ENCODE assay signal across 23 cellular contexts in the genomic region with DNA sequence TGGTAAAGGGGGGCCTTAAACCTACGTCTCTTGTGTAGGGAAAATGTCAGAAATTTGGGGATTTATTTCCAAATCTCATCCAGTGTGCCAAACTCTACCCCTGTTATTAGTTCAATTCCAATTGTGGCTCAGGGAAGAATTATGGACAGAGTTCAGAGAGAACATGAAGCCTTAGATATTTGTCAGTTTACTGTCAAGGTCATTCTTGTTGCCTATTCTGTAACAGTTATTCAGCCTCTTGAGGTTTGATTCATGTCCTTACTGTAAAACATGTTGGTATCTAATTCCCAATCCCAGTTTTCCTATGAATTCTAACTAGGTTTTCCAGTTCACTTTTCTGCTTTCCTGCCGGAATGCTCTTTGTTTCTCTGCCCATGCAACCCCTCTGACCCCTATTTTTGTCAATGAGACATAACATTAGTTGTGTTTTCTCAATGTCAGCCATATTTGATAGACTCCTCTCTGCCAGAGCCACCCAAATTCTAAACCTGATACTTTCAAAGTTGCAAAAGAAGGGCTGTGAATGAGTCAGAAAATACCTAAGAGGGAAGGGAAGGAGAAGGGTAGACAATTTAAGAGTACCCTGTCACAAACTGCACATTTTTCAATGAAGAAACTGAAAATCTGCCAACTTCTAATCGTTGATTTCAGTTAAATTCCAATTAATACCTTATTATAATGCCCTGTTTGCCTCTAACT. TPM values are rescaled to one million over a fixed set of nuclear protein-coding genes. Genes with fewer than 3 reads are reported as not detected.
A peak's percentile ranks its signal among the peaks of the same experiment; 100 is the strongest.
DNase-seq lines count a peak whose midpoint lies in the region; ATAC-seq, FAIRE-seq and TF ChIP-seq lines count a peak whose summit lies in the region.
"Had no signal": no experiment of that assay in that cellular context is flagged by ENCODE, and none has a peak within 500 bp of the region (broad histone marks: within the 10 kb centered on the region; RNA-seq: fewer than 3 reads in every experiment).

No MANE protein-coding gene starts in this region.

- H3K27ac Mint-ChIP-seq in activated CD4-positive, alpha-beta T cell treated with anti-CD3 and anti-CD28 coated beads for 36 hours, result no peak overlapping the region
- peak overlapping the region; percentile 50 for H3K27ac Mint-ChIP-seq in central memory CD8-positive, alpha-beta T cell (ENCODE audit: low read depth)
- H3K27ac Mint-ChIP-seq: CD14-positive monocyte, HFFc6 had no signal

- FAIRE-seq in A549 (lab: Jason Lieb, UNC), result peak; percentile 43
- FAIRE-seq: GM12878, HepG2 had no signal

- TF ChIP-seq EP300 in A549 (IDR thresholded peaks at IDR 0.05) (no peak), sigmoid colon (IDR thresholded peaks at IDR 0.05) (no peak)

- no peaks in the 10 kb centered on the region for H3K9me3 Mint-ChIP-seq in activated CD4-positive, alpha-beta T cell treated with anti-CD3 and anti-CD28 coated beads for 36 hours (ENCODE audit: low read depth)
- no peaks in the 10 kb centered on the region for H3K9me3 Mint-ChIP-seq in central memory CD8-positive, alpha-beta T cell
- H3K9me3 Mint-ChIP-seq: CD14-positive monocyte; CD4-positive, alpha-beta memory T cell; HFFc6 had no signal

- TF ChIP-seq POLR2A in A549 (IDR thresholded peaks at IDR 0.05; ENCODE audit: low read length), result no peak
- no peak for TF ChIP-seq POLR2A in sigmoid colon (IDR thresholded peaks at IDR 0.05)

- H3K4me1 Mint-ChIP-seq in activated CD4-positive, alpha-beta T cell treated with anti-CD3 and anti-CD28 coated beads for 36 hours, result peaks cover 11% of the 10 kb centered on the region
- peaks cover 39% of the 10 kb centered on the region for H3K4me1 Mint-ChIP-seq in central memory CD8-positive, alpha-beta T cell
- H3K4me1 Mint-ChIP-seq: CD14-positive monocyte had no signal

- no peak overlapping the region for H3K4me3 ChIP-seq in A549
- H3K4me3 ChIP-seq in psoas muscle, result no peak overlapping the region
- no peak overlapping the region for H3K4me3 ChIP-seq in sigmoid colon
- H3K4me3 ChIP-seq: BLaER1, GM12878 had no signal

- no peak overlapping the region for H3K4me2 ChIP-seq in A549
- H3K4me2 ChIP-seq: BLaER1 had no signal

- H3K4me1 ChIP-seq in A549 (no peaks in the 10 kb centered on the region), psoas muscle (peaks cover 37% of the 10 kb centered on the region), sigmoid colon (no peaks in the 10 kb centered on the region)
- H3K4me1 ChIP-seq: BLaER1 had no signal

- H3K27me3 Mint-ChIP-seq in activated CD4-positive, alpha-beta T cell treated with anti-CD3 and anti-CD28 coated beads for 36 hours, result no peaks in the 10 kb centered on the region
- no peaks in the 10 kb centered on the region for H3K27me3 Mint-ChIP-seq in central memory CD8-positive, alpha-beta T cell
- H3K27me3 Mint-ChIP-seq: CD4-positive, alpha-beta memory T cell had no signal

- TF ChIP-seq RAD21 in A549 (conservative IDR thresholded peaks at IDR 0.05 in 1 of 2, IDR thresholded peaks at IDR 0.05 in 1 of 2), result no peak

- peaks cover 0 to 73% of the 10 kb centered on the region in 2 donors for H3K36me3 ChIP-seq in psoas muscle (ENCODE audit: insufficient read depth in 1 of 2, low read depth in 1 of 2)
- H3K36me3 ChIP-seq in sigmoid colon, result peaks cover 0 to 57% (median 7%) of the 10 kb centered on the region in 4 donors

- WGBS in A549 (ENCODE audit: missing lambda C conversion rate), result 56% methylated on average over 3 of the region's 3 CpGs
- 88 to 89% (median 88%) methylated on average over 3 of the region's 3 CpGs for WGBS in psoas muscle, 3 donors
- 92 to 95% methylated on average over 3 of the region's 3 CpGs for WGBS in sigmoid colon, 2 donors

- H3K27me3 ChIP-seq in psoas muscle (ENCODE audit: insufficient read depth in 3 of 3, low read length in 2 of 3) (no peaks in the 10 kb centered on the region), sigmoid colon (no peaks in the 10 kb centered on the region)
- H3K27me3 ChIP-seq: BLaER1 had no signal

- ATAC-seq in activated CD4-positive, alpha-beta T cell treated with anti-CD3 and anti-CD28 coated beads for 36 hours, result peak; percentile 30
- ATAC-seq in A549 (no peak), psoas muscle (peak; percentile 65 to 80 (median 69)), HG02588 (IDR thresholded peaks at IDR 0.05; ENCODE audit: unreplicated experiment) (no peak)
- no peak for ATAC-seq in central memory CD8-positive, alpha-beta T cell (replicated peaks; ENCODE audit: extremely low read depth, poor library complexity, severe bottlenecking)
- ATAC-seq: GM12878, HCT116, HepG2 had no signal

- no peak overlapping the region for H3K4me3 Mint-ChIP-seq in activated CD4-positive, alpha-beta T cell treated with anti-CD3 and anti-CD28 coated beads for 36 hours
- H3K4me3 Mint-ChIP-seq in central memory CD8-positive, alpha-beta T cell, result no peak overlapping the region
- H3K4me3 Mint-ChIP-seq: CD14-positive monocyte; CD4-positive, alpha-beta memory T cell; HFFc6 had no signal

- intact Hi-C loops in activated CD4-positive, alpha-beta T cell treated with anti-CD3 and anti-CD28 coated beads for 36 hours (cut with DNase I, micrococcal nuclease), result no loop called here
- intact Hi-C loops in psoas muscle (cut with DNase I), result loop anchor here (5.0 to 10.0 kb wide), 2 partner anchors 105 to 108 kb away; no protein-coding TSS in a partner anchor
- intact Hi-C loops in sigmoid colon (cut with DNase I), result no loop called here

- DNase-seq in activated CD4-positive, alpha-beta T cell treated with anti-CD3 and anti-CD28 coated beads for 36 hours, result no peak
- no peak for DNase-seq in activated CD4-positive, alpha-beta T cell treated with anti-CD3 and anti-CD28 coated beads for 4 hours
- DNase-seq in A549 (ENCODE audit: low read depth in 1 of 2, low spot score in 1 of 2) (no peak), psoas muscle (no peak), sigmoid colon (no peak)
- DNase-seq in central memory CD8-positive, alpha-beta T cell (ENCODE audit: low spot score in 2 of 2), result no peak
- DNase-seq in activated effector memory CD4-positive, alpha-beta T cell treated with Interleukin-2 at 50 U/mL for 16 hours, result no peak
- DNase-seq: Calu3; CD4-positive, alpha-beta memory T cell; DMS 273 treated with DMSO at 0.1 percent for 48 hours; DMS53; DND-41; EL; GOT3; H7; HFFc6 had no signal

- POLR2A ChIA-PET in activated CD4-positive, alpha-beta T cell treated with anti-CD3 and anti-CD28 coated beads for 36 hours (lab: Charles Lee), result no interaction called here
- POLR2A ChIA-PET in A549 (lab: Yijun Ruan, JAX), result no interaction called here

- peaks cover 8% of the 10 kb centered on the region for H3K36me3 Mint-ChIP-seq in activated CD4-positive, alpha-beta T cell treated with anti-CD3 and anti-CD28 coated beads for 36 hours (ENCODE audit: low read depth)
- peaks cover 35% of the 10 kb centered on the region for H3K36me3 Mint-ChIP-seq in central memory CD8-positive, alpha-beta T cell (ENCODE audit: insufficient read depth)

- TF ChIP-seq CTCF in A549 (IDR thresholded peaks at IDR 0.05) (no peak), psoas muscle (IDR thresholded peaks at IDR 0.05) (no peak), sigmoid colon (IDR thresholded peaks at IDR 0.05) (no peak)

- H3K9me3 ChIP-seq in A549, result no peaks in the 10 kb centered on the region
- H3K9me3 ChIP-seq in psoas muscle, result no peaks in the 10 kb centered on the region
- H3K9me3 ChIP-seq in sigmoid colon, result no peaks in the 10 kb centered on the region
- H3K9me3 ChIP-seq: BLaER1 had no signal

- CTCF ChIA-PET in activated CD4-positive, alpha-beta T cell treated with anti-CD3 and anti-CD28 coated beads for 36 hours (lab: Charles Lee), result no interaction called here
- CTCF ChIA-PET in A549 (lab: Yijun Ruan, JAX), result no interaction called here

- H3K27ac ChIP-seq in A549 (no peak overlapping the region), psoas muscle (peak overlapping the region; percentile 60), sigmoid colon (no peak overlapping the region)
- H3K27ac ChIP-seq: 22Rv1, BLaER1 had no signal

TF ChIP-seq in A549, 52 proteins besides CTCF, POLR2A, EP300 and RAD21:
- TF ChIP-seq JUN (IDR thresholded peaks at IDR 0.05) (no peak), RFX5 (IDR thresholded peaks at IDR 0.05) (no peak), FOSB (CRISPR knock-in tag; IDR thresholded peaks at IDR 0.05) (no peak), JUNB (IDR thresholded peaks at IDR 0.05) (no peak), KDM5A (IDR thresholded peaks at IDR 0.05) (no peak)
- TF ChIP-seq, protein P1, sequence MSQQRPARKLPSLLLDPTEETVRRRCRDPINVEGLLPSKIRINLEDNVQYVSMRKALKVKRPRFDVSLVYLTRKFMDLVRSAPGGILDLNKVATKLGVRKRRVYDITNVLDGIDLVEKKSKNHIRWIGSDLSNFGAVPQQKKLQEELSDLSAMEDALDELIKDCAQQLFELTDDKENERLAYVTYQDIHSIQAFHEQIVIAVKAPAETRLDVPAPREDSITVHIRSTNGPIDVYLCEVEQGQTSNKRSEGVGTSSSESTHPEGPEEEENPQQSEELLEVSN (IDR thresholded peaks at IDR 0.05; ENCODE audit: borderline replicate concordance, low read depth), result no peak

RNA-seq across cellular contexts. Expression of a gene that starts 52.4 kb away (rescaled TPM):
- total RNA-seq in activated CD4-positive, alpha-beta T cell treated with anti-CD3 and anti-CD28 coated beads for 36 hours, result 10 to 100 TPM; 13.4 to 13.5 TPM
- polyA plus RNA-seq in A549 (2011; rRNA removed), result 22.6 and 25.9 TPM in 2 replicates
- polyA plus RNA-seq in A549 (2012; cell fraction: cytosol; rRNA removed), result 2.3 and 2.7 TPM in 2 replicates
- 3.5 and 5.2 TPM in 2 replicates for polyA plus RNA-seq in A549 (2012; cell fraction: nucleus; rRNA removed)
- polyA plus RNA-seq in A549 (2017; fragmentation: RNase III; extraction: RNeasy Plus Mini Kit Qiagen cat#74134 plus additional on column Dnase treatment), result 7.8 to 10.0 TPM (median 9.2 TPM) in 3 replicates
- polyA minus RNA-seq in A549 (2011; rRNA and poly(A)+ RNA removed), result 23.0 and 31.0 TPM in 2 replicates
- total RNA-seq in psoas muscle, result 10 to 100 TPM; 45.5 to 71.7 (median 57.6) TPM
- polyA plus RNA-seq in psoas muscle, result 100 to 1,000 TPM in 1 of 3 donors, 10 to 100 TPM in 1, 1 to 10 TPM in 1; 9.8 to 129 (median 67.6) TPM
- 10 to 100 TPM; 50.1 to 90.3 (median 82.2) TPM for total RNA-seq in sigmoid colon
- 10 to 100 TPM; 21.0 to 26.1 (median 25.5) TPM for polyA plus RNA-seq in sigmoid colon

RNA-seq across cellular contexts. Expression of a gene that starts 58.0 kb away (rescaled TPM):
- 100 to 1,000 TPM; 141 to 185 TPM for total RNA-seq in activated CD4-positive, alpha-beta T cell treated with anti-CD3 and anti-CD28 coated beads for 36 hours
- polyA plus RNA-seq in A549 (2011; rRNA removed), result 142 and 192 TPM in 2 replicates
- 31.4 and 41.0 TPM in 2 replicates for polyA plus RNA-seq in A549 (2012; cell fraction: cytosol; rRNA removed)
- polyA plus RNA-seq in A549 (2012; cell fraction: nucleus; rRNA removed), result 10.5 and 23.9 TPM in 2 replicates
- polyA plus RNA-seq in A549 (2017; fragmentation: RNase III; extraction: RNeasy Plus Mini Kit Qiagen cat#74134 plus additional on column Dnase treatment), result 97.0 to 102 TPM (median 102 TPM) in 3 replicates
- 94.8 and 118 TPM in 2 replicates for polyA minus RNA-seq in A549 (2011; rRNA and poly(A)+ RNA removed)
- total RNA-seq in psoas muscle, result 100 to 1,000 TPM; 161 to 372 (median 274) TPM
- polyA plus RNA-seq in psoas muscle, result 100 to 1,000 TPM; 134 to 374 (median 256) TPM
- total RNA-seq in sigmoid colon, result 100 to 1,000 TPM; 110 to 177 (median 150) TPM
- polyA plus RNA-seq in sigmoid colon, result 10 to 100 TPM; 26.4 to 40.0 (median 37.0) TPM

Comparison
In these comparisons a context has a peak if more than half of its experiments do, and no peak if none do; other contexts are left out.
1. ATAC-seq: peak in activated CD4-positive, alpha-beta T cell treated with anti-CD3 and anti-CD28 coated beads for 36 hours (single experiment) and psoas muscle (4 of 4); none in A549 (0 of 2), central memory CD8-positive, alpha-beta T cell (single experiment) and HG02588 (single experiment).
2. intact Hi-C loops: an anchor here in psoas muscle (5.0 to 10.0 kb wide); none called in activated CD4-positive, alpha-beta T cell treated with anti-CD3 and anti-CD28 coated beads for 36 hours and sigmoid colon.